Comparison of ENCODE assay signal across 25 cellular contexts in genomic region chr6:107832146-107833056, GRCh38. TPM values are rescaled to one million over a fixed set of nuclear protein-coding genes. Genes with fewer than 3 reads are reported as not detected.
DNase-seq lines count a peak whose midpoint lies in the region; ATAC-seq and TF ChIP-seq lines count a peak whose summit lies in the region.
"Had no signal": no experiment of that assay in that cellular context is flagged by ENCODE, and none has a peak within 500 bp of the region (broad histone marks: within the 10 kb centered on the region; RNA-seq: fewer than 3 reads in every experiment).

No MANE protein-coding gene starts in this region.

- H3K4ac ChIP-seq in H9 (ENCODE audit: low read depth, low read length) (no peak overlapping the region), trophoblast cell (ENCODE audit: low read depth, low read length) (no peak overlapping the region)

- H3K79me2 ChIP-seq in H9 (ENCODE audit: insufficient read depth, low read length) (no peaks in the 10 kb centered on the region), trophoblast cell (ENCODE audit: control insufficient read depth, insufficient read depth, low read length, poor library complexity) (no peaks in the 10 kb centered on the region)

- H4K12ac ChIP-seq in trophoblast cell (ENCODE audit: low read depth, low read length): no peak overlapping the region

- H3K56ac ChIP-seq in H9 (ENCODE audit: insufficient read length, low read depth, low read length): no peak overlapping the region

- no peak overlapping the region; a peak in 1 of 5 replicates for H3K4me3 Mint-ChIP-seq in H9
- peak overlapping the region in 2 of 3 donors; percentile 21 to 27 for H3K4me3 Mint-ChIP-seq in T-cell

- H2BK20ac ChIP-seq in H9 (ENCODE audit: low read depth, low read length, poor library complexity, severe bottlenecking): no peak overlapping the region

- peak; percentile 33 for DNase-seq in activated CD8-positive, alpha-beta memory T cell treated with anti-CD3 and anti-CD28 coated beads, Interleukin-2, amount 50 U/mL, for 48 hours
- no peak for DNase-seq in activated CD8-positive, alpha-beta memory T cell treated with anti-CD3 and anti-CD28 coated beads, Interleukin-2, amount 50 U/mL, for 4 hours
- DNase-seq in H9: no peak
- no peak for DNase-seq in T-cell
- DNase-seq in trophoblast cell: peak; percentile 40 to 57
- DNase-seq in COLO668 (lab: John Stamatoyannopoulos, UW; ENCODE audit: unreplicated experiment): no peak
- DNase-seq in esophagus squamous epithelium (lab: John Stamatoyannopoulos, UW): no peak
- DNase-seq in adrenal gland: no peak
- DNase-seq: activated effector memory CD4-positive, alpha-beta T cell treated with anti-CD3 and anti-CD28 coated beads, Interleukin-2, amount 50 U/mL, for 16 hours; effector CD4-positive, alpha-beta T cell; GDM1; mammary epithelial cell; NCI-H1436 treated with DMSO at 0.1 percent for 48 hours; NCI-H69; PC-3; retina; stimulated activated CD4-positive, alpha-beta T cell treated with anti-CD3 and anti-CD28 coated beads, Interleukin-4, amount 100 ng/mL, for 4 hours; T-helper 9 cell had no signal

- H3K4me1 ChIP-seq in H9 (ENCODE audit: insufficient read depth, low read length) (0 out of 2 replicates have a peak, but pooled peaks cover 3% of the 10 kb centered on the region), trophoblast cell (ENCODE audit: control insufficient read depth in 1 of 2, insufficient read depth in 2 of 2, low read length in 2 of 2) (no peaks in the 10 kb centered on the region), esophagus squamous epithelium (no peaks in the 10 kb centered on the region), adrenal gland (replicated peaks in 1 of 2) (no peaks in the 10 kb centered on the region)
- H3K4me1 ChIP-seq: SJSA1, vagina had no signal

- H3K36me3 Mint-ChIP-seq in H9 (ENCODE audit: insufficient read depth in 1 of 3, low read depth in 3 of 3): no peaks in the 10 kb centered on the region
- no peaks in the 10 kb centered on the region for H3K36me3 Mint-ChIP-seq in T-cell
- H3K36me3 Mint-ChIP-seq: CD14-positive monocyte had no signal

- WGBS in H9 (ENCODE audit: extremely low coverage, insufficient read length, low lambda C conversion rate): no CpG with 5 or more reads among the region's 11 CpGs
- WGBS in trophoblast cell (ENCODE audit: extremely low coverage, insufficient coverage, insufficient read length): no CpG with 5 or more reads among the region's 11 CpGs
- WGBS in esophagus squamous epithelium, 2 donors: 70 to 89% methylated on average over 8 to 11 of the region's 11 CpGs
- 81 to 86% (median 83%) methylated on average over 10 to 11 of the region's 11 CpGs for WGBS in adrenal gland, 4 donors

- H2BK5ac ChIP-seq in H9 (ENCODE audit: insufficient read length, low read length) (no peak overlapping the region), trophoblast cell (ENCODE audit: low read depth, low read length, poor library complexity) (no peak overlapping the region)

- H3K4me3 ChIP-seq in trophoblast cell (ENCODE audit: low read depth, low read length) (no peak overlapping the region), esophagus squamous epithelium (no peak overlapping the region), adrenal gland (no peak overlapping the region)
- H3K4me3 ChIP-seq: SJSA1, vagina had no signal

- H4K8ac ChIP-seq in H9 (replicated peaks; ENCODE audit: insufficient read length, low read depth, low read length) (no peak overlapping the region), trophoblast cell (ENCODE audit: low read depth, low read length) (no peak overlapping the region)

- peak overlapping the region; percentile 72 for H4K5ac ChIP-seq in H9 (ENCODE audit: insufficient read length, low read depth, low read length)

- no peak overlapping the region for H3K18ac ChIP-seq in H9 (ENCODE audit: insufficient read length, low read depth, low read length)
- no peak overlapping the region for H3K18ac ChIP-seq in trophoblast cell (ENCODE audit: low read length)

- H3K9me3 ChIP-seq in H9 (ENCODE audit: control insufficient read depth, low read depth, low read length) (no peaks in the 10 kb centered on the region), trophoblast cell (ENCODE audit: insufficient read depth, low read depth, low read length) (no peaks in the 10 kb centered on the region), esophagus squamous epithelium (no peaks in the 10 kb centered on the region), adrenal gland (replicated peaks in 1 of 3) (no peaks in the 10 kb centered on the region)
- H3K9me3 ChIP-seq: SJSA1, vagina had no signal

- H4K20me1 ChIP-seq in H9 (ENCODE audit: control insufficient read depth, insufficient read depth, insufficient read length): no peaks in the 10 kb centered on the region

- ATAC-seq in T-cell (replicated peaks in 1 of 4): peak; percentile 19 to 56 (median 36)
- ATAC-seq: activated CD4-positive, CD25-positive, alpha-beta regulatory T cell treated with anti-CD3 and anti-CD28 coated beads, Interleukin-2, amount 50 U/mL, for 24 hours; PC-3 had no signal

- H3T11ph ChIP-seq in H9 (ENCODE audit: low read length): no peak overlapping the region

- H3K36me3 ChIP-seq in trophoblast cell (ENCODE audit: control insufficient read depth in 1 of 2, insufficient read depth in 2 of 2, low read length in 2 of 2) (no peaks in the 10 kb centered on the region), esophagus squamous epithelium (no peaks in the 10 kb centered on the region), adrenal gland (replicated peaks in 1 of 2) (no peaks in the 10 kb centered on the region)
- H3K36me3 ChIP-seq: SJSA1, vagina had no signal

- H4K91ac ChIP-seq in H9 (ENCODE audit: insufficient read length, low read depth, low read length) (no peak overlapping the region), trophoblast cell (ENCODE audit: low read depth, low read length) (no peak overlapping the region)

- H3K14ac ChIP-seq in H9 (ENCODE audit: insufficient read depth, low read length) (no peak overlapping the region), trophoblast cell (ENCODE audit: low read length) (no peak overlapping the region)

- H3K23ac ChIP-seq in H9 (ENCODE audit: insufficient read length, low read depth, low read length): no peak overlapping the region
- peak overlapping the region; percentile 56 for H3K23ac ChIP-seq in trophoblast cell (ENCODE audit: low read length)

- H2AFZ ChIP-seq in H9 (ENCODE audit: low read length) (no peak overlapping the region), trophoblast cell (ENCODE audit: insufficient read depth, low read length, poor library complexity) (no peak overlapping the region)

- H3K27me3 ChIP-seq in H9 (ENCODE audit: insufficient read depth, low read length): no peaks in the 10 kb centered on the region
- no peaks in the 10 kb centered on the region for H3K27me3 ChIP-seq in trophoblast cell (ENCODE audit: insufficient read depth, low read length)
- no peaks in the 10 kb centered on the region for H3K27me3 ChIP-seq in esophagus squamous epithelium
- H3K27me3 ChIP-seq in adrenal gland: no peaks in the 10 kb centered on the region
- H3K27me3 ChIP-seq: SJSA1, vagina had no signal

- H3K9ac ChIP-seq in H9 (ENCODE audit: extremely low read depth, insufficient read length, low read length) (no peak overlapping the region), trophoblast cell (ENCODE audit: low read length) (no peak overlapping the region)

- H3K4me2 ChIP-seq in H9 (ENCODE audit: insufficient read depth, insufficient read length, low read length) (no peak overlapping the region), trophoblast cell (ENCODE audit: low read length) (no peak overlapping the region)

- H3K4me1 Mint-ChIP-seq in H9 (peaks cover 10 to 11% of the 10 kb centered on the region in 2 experiments), T-cell (peaks cover 24 to 29% (median 24%) of the 10 kb centered on the region in 3 donors)

- intact Hi-C loops in esophagus squamous epithelium (cut with DNase I) (no loop called here), adrenal gland (cut with DNase I) (loop anchor here in 1 of 2 donors (10.0 kb wide), 1 partner anchor 148 kb away; no protein-coding TSS in a partner anchor)

- no peak overlapping the region for H2BK120ac ChIP-seq in H9 (ENCODE audit: low read depth, low read length, poor library complexity, severe bottlenecking)
- no peak overlapping the region for H2BK120ac ChIP-seq in trophoblast cell (ENCODE audit: insufficient read depth, low read length, poor library complexity)

- H3K9me3 Mint-ChIP-seq in H9 (no peaks in the 10 kb centered on the region), T-cell (no peaks in the 10 kb centered on the region)

- H3K27ac ChIP-seq in H9 (ENCODE audit: insufficient read length, low read depth, low read length): no peak overlapping the region
- H3K27ac ChIP-seq in trophoblast cell (ENCODE audit: low read depth, low read length): no peak overlapping the region
- H3K27ac ChIP-seq in esophagus squamous epithelium: no peak overlapping the region
- H3K27ac ChIP-seq in adrenal gland: no peak overlapping the region
- H3K27ac ChIP-seq: SJSA1, vagina had no signal

- H3K23me2 ChIP-seq in H9 (ENCODE audit: insufficient read length, low read depth, low read length, poor library complexity, severe bottlenecking): no peaks in the 10 kb centered on the region

- no peak for TF ChIP-seq CTCF in H9 (conservative IDR thresholded peaks at IDR 0.05)
- no peak for TF ChIP-seq CTCF in esophagus squamous epithelium (IDR thresholded peaks at IDR 0.05)
- no peak for TF ChIP-seq CTCF in adrenal gland (IDR thresholded peaks at IDR 0.05)

- H3K79me1 ChIP-seq in H9 (ENCODE audit: insufficient read depth, low read depth, low read length, poor library complexity, severe bottlenecking): no peaks in the 10 kb centered on the region
- H3K79me1 ChIP-seq in trophoblast cell (ENCODE audit: low read length): no peaks in the 10 kb centered on the region

- no peak overlapping the region for H2BK12ac ChIP-seq in H9 (ENCODE audit: insufficient read length, low read depth, low read length)
- no peak overlapping the region for H2BK12ac ChIP-seq in trophoblast cell (ENCODE audit: low read length)

- CTCF ChIA-PET in T-cell (lab: Charles Lee): interaction anchor here in 1 of 2 donors (0.7 to 1.0 kb wide), 3 partner anchors 15 to 85 kb away, joined by 3 read pairs; no protein-coding TSS in a partner anchor

- TF ChIP-seq POLR2A in esophagus squamous epithelium (IDR thresholded peaks at IDR 0.05) (no peak), adrenal gland (IDR thresholded peaks at IDR 0.05) (no peak)

- H3K27me3 Mint-ChIP-seq in H9 (ENCODE audit: low read depth) (peaks cover 2% of the 10 kb centered on the region; the same call in 1 of the 2 replicates), T-cell (no peaks in the 10 kb centered on the region)

- H2BK15ac ChIP-seq in H9 (ENCODE audit: low read depth, low read length): no peak overlapping the region

- no peak overlapping the region; a peak in 1 of 7 replicates for H3K27ac Mint-ChIP-seq in H9
- H3K27ac Mint-ChIP-seq in T-cell: peak overlapping the region; percentile 75 to 82

- POLR2A ChIA-PET in T-cell (lab: Charles Lee): interaction anchor here in 1 of 2 donors (0.8 to 2.4 kb wide), 2 partner anchors 9 to 89 kb away, joined by 4 to 10 read pairs; partner anchors contain the start of gene SCML4

- H2AK5ac ChIP-seq in H9 (ENCODE audit: insufficient read length, low read length) (no peak overlapping the region), trophoblast cell (ENCODE audit: low read length) (no peak overlapping the region)

RNA-seq across cellular contexts. Expression of gene SCML4, which starts 8.3 kb away (rescaled TPM):
- total RNA-seq in H9 (2021) (not detected in 2 replicates), T-cell (100 to 1,000 TPM in 1 of 5 donors, 10 to 100 TPM in 4; 71.4 to 106 (median 82.3) TPM), esophagus squamous epithelium (1 to 10 TPM in 2 of 4 donors, under 1 TPM in 1, not detected in 1; 0.44 to 5.7 (median 2.9) TPM), adrenal gland (1 to 10 TPM in 2 of 8 donors, under 1 TPM in 6; 0.28 to 1.5 (median 0.65) TPM)
- polyA plus RNA-seq in trophoblast cell (2013): 0.10 and 0.12 TPM in 2 replicates
- 1 to 10 TPM in 1 of 3 donors, under 1 TPM in 2; 0.17 to 1.7 (median 0.97) TPM for polyA plus RNA-seq in adrenal gland
- total RNA-seq: astrocyte, mammary epithelial cell, osteoblast, PC-3, SJSA1 had no signal
- polyA plus RNA-seq: keratinocyte, mammary epithelial cell had no signal

Comparison
In these comparisons a context has a peak if more than half of its experiments do, and no peak if none do; other contexts are left out.
1. DNase-seq: peak in activated CD8-positive, alpha-beta memory T cell treated with anti-CD3 and anti-CD28 coated beads, Interleukin-2, amount 50 U/mL, for 48 hours (single experiment) and trophoblast cell (2 of 2); none in activated CD8-positive, alpha-beta memory T cell treated with anti-CD3 and anti-CD28 coated beads, Interleukin-2, amount 50 U/mL, for 4 hours (single experiment), H9 (single experiment), T-cell (0 of 34), COLO668 (single experiment), esophagus squamous epithelium (single experiment) and adrenal gland (0 of 7).
2. H3K27ac Mint-ChIP-seq: peak in T-cell (2 of 2); none in H9 (0 of 3).
3. H3K4me3 Mint-ChIP-seq: peak in T-cell (2 of 3); none in H9 (0 of 2).
4. RNA of gene SCML4, which starts 8.3 kb away (total RNA-seq): 71.4 to 106 TPM in T-cell; 0.44 to 5.7 TPM in esophagus squamous epithelium, 0.28 to 1.5 TPM in adrenal gland and not detected in H9; every median in the first group is over 10 times any median in the second.